8 cellular contexts compared by ENCODE assay signal in the genomic region with DNA sequence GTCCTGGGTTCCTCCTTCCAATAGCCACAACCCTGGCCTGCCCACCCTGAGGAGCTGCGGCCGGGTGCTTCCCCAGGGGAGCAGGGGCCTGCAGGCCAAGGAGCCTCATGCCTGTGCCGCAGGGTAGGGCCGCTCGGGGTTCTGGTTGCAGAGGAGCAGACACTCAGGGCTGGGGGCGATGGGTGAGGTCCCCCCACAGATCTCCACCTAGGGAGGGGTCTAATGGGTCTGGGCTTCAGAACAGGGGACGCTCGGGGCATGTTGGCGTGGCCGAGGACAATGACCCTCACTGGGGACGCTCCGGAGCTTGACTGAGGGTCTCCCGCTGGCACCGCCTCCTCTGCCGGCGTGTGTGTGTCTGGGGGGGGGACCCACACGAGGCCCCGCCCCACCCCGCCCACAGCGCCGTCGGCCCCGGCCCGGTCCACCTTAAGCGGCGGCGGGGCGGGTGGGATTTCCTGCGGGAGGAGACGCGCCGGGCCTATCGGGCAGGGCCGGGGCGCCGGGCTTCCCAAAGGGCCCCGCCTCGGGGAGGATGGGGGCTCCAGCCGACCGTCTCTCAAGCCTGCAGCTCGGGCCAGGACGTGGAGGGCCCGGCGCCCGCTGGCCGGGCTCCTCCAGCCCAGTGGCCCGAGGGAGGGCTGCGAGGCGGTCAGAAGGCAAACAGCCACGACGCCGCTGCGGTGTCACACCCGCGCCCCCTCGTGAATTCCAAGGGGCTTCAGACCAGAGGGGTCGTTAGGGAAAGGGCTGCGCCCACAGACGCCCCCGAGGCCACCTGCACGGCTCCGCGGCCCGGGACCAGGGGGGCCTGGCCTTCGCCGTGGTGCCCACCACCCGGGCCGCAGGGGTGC. TPM values are rescaled to one million over a fixed set of nuclear protein-coding genes. Genes with fewer than 3 reads are reported as not detected.
DNase-seq lines count a peak whose midpoint lies in the region; ATAC-seq lines count a peak whose summit lies in the region.

No MANE protein-coding gene starts in this region.

- H3K27ac Mint-ChIP-seq in activated naive CD4-positive, alpha-beta T cell treated with anti-CD3 and anti-CD28 coated beads, Interleukin-2, amount 50 U/mL, for 24 hours: peak overlapping the region; percentile 35

- peaks cover 34% of the 10 kb centered on the region for H3K4me1 Mint-ChIP-seq in activated naive CD4-positive, alpha-beta T cell treated with anti-CD3 and anti-CD28 coated beads, Interleukin-2, amount 50 U/mL, for 24 hours

- peak overlapping the region; percentile 45 for H3K27ac ChIP-seq in SJSA1
- peak overlapping the region; percentile 92 for H3K27ac ChIP-seq in substantia nigra (ENCODE audit: low read depth, low read length, poor library complexity, severe bottlenecking)

- H3K9me3 ChIP-seq in SJSA1 (replicated peaks): no peaks in the 10 kb centered on the region

- H3K9me3 Mint-ChIP-seq in activated naive CD4-positive, alpha-beta T cell treated with anti-CD3 and anti-CD28 coated beads, Interleukin-2, amount 50 U/mL, for 24 hours: no peaks in the 10 kb centered on the region

- peak; percentile 45 for ATAC-seq in HG03097 (IDR thresholded peaks at IDR 0.05; ENCODE audit: low FRiP score, unreplicated experiment)

- DNase-seq in NCI-H2081 (lab: John Stamatoyannopoulos, UW): peak; percentile 42 to 54
- DNase-seq in NCI-H2081 treated with DMSO at 0.1 percent for 48 hours (lab: John Stamatoyannopoulos, UW): no peak
- DNase-seq in SJSA1 (ENCODE audit: low read depth in 1 of 2, low spot score in 2 of 2): peak; percentile 64 to 85
- DNase-seq in glomerular visceral epithelial cell (ENCODE audit: extremely low spot score): peak; percentile 72
- peak; percentile 76 for DNase-seq in occipital lobe (lab: John Stamatoyannopoulos, UW)
- peak; percentile 15 to 93 (median 76) for DNase-seq in substantia nigra (lab: John Stamatoyannopoulos, UW)

- no peaks in the 10 kb centered on the region for H3K27me3 ChIP-seq in SJSA1 (replicated peaks)

- peaks cover 2% of the 10 kb centered on the region for H3K36me3 Mint-ChIP-seq in activated naive CD4-positive, alpha-beta T cell treated with anti-CD3 and anti-CD28 coated beads, Interleukin-2, amount 50 U/mL, for 24 hours

- H3K36me3 ChIP-seq in SJSA1: peaks cover 29% of the 10 kb centered on the region

- no peaks in the 10 kb centered on the region for H3K27me3 Mint-ChIP-seq in activated naive CD4-positive, alpha-beta T cell treated with anti-CD3 and anti-CD28 coated beads, Interleukin-2, amount 50 U/mL, for 24 hours

- H3K4me3 ChIP-seq in SJSA1: peak overlapping the region; percentile 92

- H3K4me3 Mint-ChIP-seq in activated naive CD4-positive, alpha-beta T cell treated with anti-CD3 and anti-CD28 coated beads, Interleukin-2, amount 50 U/mL, for 24 hours: peak overlapping the region; percentile 60

- H3K4me1 ChIP-seq in SJSA1 (replicated peaks): peaks cover 12% of the 10 kb centered on the region

RNA-seq across cellular contexts. Expression of gene ZDHHC8, which starts 0.6 kb away (rescaled TPM):
- total RNA-seq in SJSA1 (2014; rRNA removed; shearing (Covaris generic)): 9.0 and 10.6 TPM in 2 replicates
- 3.3 TPM for total RNA-seq in occipital lobe

RNA-seq across cellular contexts. Expression of gene TRMT2A, which starts 13.9 kb away (rescaled TPM):
- 39.9 and 58.7 TPM in 2 replicates for total RNA-seq in SJSA1 (2014; rRNA removed; shearing (Covaris generic))
- total RNA-seq in occipital lobe: 25.9 TPM

RNA-seq across cellular contexts. Expression of gene RANBP1, which starts 15.1 kb away (rescaled TPM):
- total RNA-seq in SJSA1 (2014; rRNA removed; shearing (Covaris generic)): 962 and 1,093 TPM in 2 replicates
- 90.6 TPM for total RNA-seq in occipital lobe

RNA-seq across cellular contexts. Expression of gene CCDC188, which starts 19.9 kb away (rescaled TPM):
- 0.16 and 0.84 TPM in 2 replicates for total RNA-seq in SJSA1 (2014; rRNA removed; shearing (Covaris generic))
- not detected for total RNA-seq in occipital lobe

RNA-seq across cellular contexts. Expression of gene DGCR8, which starts 50.9 kb away (rescaled TPM):
- 24.8 and 26.5 TPM in 2 replicates for total RNA-seq in SJSA1 (2014; rRNA removed; shearing (Covaris generic))
- total RNA-seq in occipital lobe: 37.0 TPM

Comparison
In these comparisons a context has a peak if more than half of its experiments do, and no peak if none do; other contexts are left out.
1. RNA of gene RANBP1, which starts 15.1 kb away (total RNA-seq): 962 to 1,093 TPM in SJSA1; 90.6 TPM in occipital lobe (single experiment); every median in the first group is over 10 times any median in the second.